18 cellular contexts compared by ENCODE assay signal in genomic region chr11:47606731-47607130, GRCh38. TPM values are rescaled to one million over a fixed set of nuclear protein-coding genes. Genes with fewer than 3 reads are reported as not detected.
DNase-seq lines count a peak whose midpoint lies in the region; ATAC-seq, FAIRE-seq and TF ChIP-seq lines count a peak whose summit lies in the region.
"Had no signal": no experiment of that assay in that cellular context is flagged by ENCODE, and none has a peak within 500 bp of the region (broad histone marks: within the 10 kb centered on the region; RNA-seq: fewer than 3 reads in every experiment).

No MANE protein-coding gene starts in this region.

- TF ChIP-seq POLR2A in GM12891 (IDR thresholded peaks at IDR 0.05; ENCODE audit: low read depth, low read length), result no peak
- TF ChIP-seq POLR2A in H54 (IDR thresholded peaks at IDR 0.05; ENCODE audit: low read depth, low read length), result no peak

- peaks cover 6% of the 10 kb centered on the region for H3K36me3 Mint-ChIP-seq in chondrocyte (ENCODE audit: low read depth)
- H3K36me3 Mint-ChIP-seq in activated T-helper 17 cell treated with anti-CD3 and anti-CD28 coated beads, Interleukin-2, amount 50 U/mL, for 72 hours (ENCODE audit: low read depth), result peaks cover 35% of the 10 kb centered on the region

- DNase-seq in BE2C (peak; percentile 57), LHCN-M2 (ENCODE audit: low read depth) (peak; percentile 31), chondrocyte (ENCODE audit: low spot score) (no peak), GM12891 (ENCODE audit: insufficient read length, low spot score) (no peak), H54 (ENCODE audit: insufficient read length, low spot score) (no peak)
- DNase-seq: activated B cell treated with CpG ODN at 0.5 μM for 24 hours; DMS79; immature natural killer cell; NCI-H2081; stimulated activated CD4-positive, alpha-beta T cell treated with anti-CD3 and anti-CD28 coated beads, Interleukin-4, amount 100 ng/mL, for 4 hours; stimulated activated naive B cell treated with anti-CD40 and anti-IgM and Interleukin-4, amounts not matched to agents 10 μg/mL and 1 μg/mL and 100 μg/mL, for 72 hours had no signal

- H3K27ac Mint-ChIP-seq in chondrocyte (ENCODE audit: unreplicated experiment), result peak overlapping the region; percentile 75
- H3K27ac Mint-ChIP-seq in activated T-helper 17 cell treated with anti-CD3 and anti-CD28 coated beads, Interleukin-2, amount 50 U/mL, for 72 hours, result no peak overlapping the region
- H3K27ac Mint-ChIP-seq: activated B cell treated with CpG ODN at 0.5 μM for 24 hours; B cell; dendritic cell treated with granulocyte-macrophage colony-stimulating factor and Interleukin-4, amounts not matched to agents 40 ng/mL and 50 ng/mL, for 4 days; immature natural killer cell; stimulated activated naive B cell treated with anti-CD40 and anti-IgM and Interleukin-4, amounts not matched to agents 10 μg/mL and 1 μg/mL and 100 μg/mL, for 72 hours had no signal

- no peaks in the 10 kb centered on the region for H3K27me3 Mint-ChIP-seq in chondrocyte (ENCODE audit: low read depth)
- no peaks in the 10 kb centered on the region for H3K27me3 Mint-ChIP-seq in activated T-helper 17 cell treated with anti-CD3 and anti-CD28 coated beads, Interleukin-2, amount 50 U/mL, for 72 hours
- H3K27me3 Mint-ChIP-seq: B cell; dendritic cell treated with granulocyte-macrophage colony-stimulating factor and Interleukin-4, amounts not matched to agents 40 ng/mL and 50 ng/mL, for 4 days; stimulated activated naive B cell treated with anti-CD40 and anti-IgM and Interleukin-4, amounts not matched to agents 10 μg/mL and 1 μg/mL and 100 μg/mL, for 72 hours had no signal

- H3K36me3 ChIP-seq in BE2C (no peaks in the 10 kb centered on the region), mesodermal cell (ENCODE audit: control insufficient read depth, insufficient read depth, low read length) (peaks cover 3% of the 10 kb centered on the region)

- H3K9me3 ChIP-seq in BE2C (no peaks in the 10 kb centered on the region), mesodermal cell (ENCODE audit: control insufficient read depth, low read length) (no peaks in the 10 kb centered on the region)

- H3K4me1 Mint-ChIP-seq in chondrocyte (ENCODE audit: low read depth), result peaks cover 25% of the 10 kb centered on the region
- H3K4me1 Mint-ChIP-seq in activated T-helper 17 cell treated with anti-CD3 and anti-CD28 coated beads, Interleukin-2, amount 50 U/mL, for 72 hours, result peaks cover 5% of the 10 kb centered on the region

- peak overlapping the region; percentile 90 for H3K27ac ChIP-seq in mesodermal cell (ENCODE audit: low read depth, low read length, severe bottlenecking)

- TF ChIP-seq CTCF in BE2C (IDR thresholded peaks at IDR 0.05; ENCODE audit: low read depth, low read length) (no peak), chondrocyte (IDR thresholded peaks at IDR 0.05) (no peak)

- FAIRE-seq in GM12891 (lab: Jason Lieb, UNC), result no peak
- FAIRE-seq in H54 (lab: Jason Lieb, UNC), result no peak
- FAIRE-seq: GM12892 had no signal

- no peak overlapping the region for H3K4me3 Mint-ChIP-seq in chondrocyte (ENCODE audit: unreplicated experiment)
- no peak overlapping the region for H3K4me3 Mint-ChIP-seq in activated T-helper 17 cell treated with anti-CD3 and anti-CD28 coated beads, Interleukin-2, amount 50 U/mL, for 72 hours
- H3K4me3 Mint-ChIP-seq: activated B cell treated with CpG ODN at 0.5 μM for 24 hours; B cell; dendritic cell treated with granulocyte-macrophage colony-stimulating factor and Interleukin-4, amounts not matched to agents 40 ng/mL and 50 ng/mL, for 4 days; immature natural killer cell; stimulated activated naive B cell treated with anti-CD40 and anti-IgM and Interleukin-4, amounts not matched to agents 10 μg/mL and 1 μg/mL and 100 μg/mL, for 72 hours had no signal

- H3K4me1 ChIP-seq in BE2C (peaks cover 7% of the 10 kb centered on the region), mesodermal cell (ENCODE audit: control insufficient read depth, insufficient read depth, low read length, poor library complexity, severe bottlenecking) (peaks cover 15% of the 10 kb centered on the region)

- no peak for ATAC-seq in HG03442 (IDR thresholded peaks at IDR 0.05; ENCODE audit: unreplicated experiment)
- no peak for ATAC-seq in activated T-helper 17 cell treated with anti-CD3 and anti-CD28 coated beads, Interleukin-2, amount 50 U/mL, for 72 hours (replicated peaks)

- H3K27me3 ChIP-seq in BE2C, result no peaks in the 10 kb centered on the region

- WGBS in mesodermal cell (ENCODE audit: insufficient coverage in 2 of 2), 2 experiments, result 54 to 65% methylated on average over 2 to 3 of the region's 5 CpGs

- H3K9me3 Mint-ChIP-seq in chondrocyte (ENCODE audit: low read depth), result no peaks in the 10 kb centered on the region
- H3K9me3 Mint-ChIP-seq in activated T-helper 17 cell treated with anti-CD3 and anti-CD28 coated beads, Interleukin-2, amount 50 U/mL, for 72 hours, result no peaks in the 10 kb centered on the region
- H3K9me3 Mint-ChIP-seq: activated B cell treated with CpG ODN at 0.5 μM for 24 hours; dendritic cell treated with granulocyte-macrophage colony-stimulating factor and Interleukin-4, amounts not matched to agents 40 ng/mL and 50 ng/mL, for 4 days; immature natural killer cell; stimulated activated naive B cell treated with anti-CD40 and anti-IgM and Interleukin-4, amounts not matched to agents 10 μg/mL and 1 μg/mL and 100 μg/mL, for 72 hours had no signal

- H3K4me3 ChIP-seq in BE2C (ENCODE audit: low read depth, low read length) (no peak overlapping the region), mesodermal cell (ENCODE audit: extremely low read depth, insufficient read depth, low read length, poor library complexity, severe bottlenecking) (no peak overlapping the region)

TF ChIP-seq in GM12891, 5 proteins besides CTCF, POLR2A, EP300 and RAD21:
- TF ChIP-seq POLR2AphosphoS5 (IDR thresholded peaks at IDR 0.05; ENCODE audit: low read depth, low read length) (no peak), PAX5 (IDR thresholded peaks at IDR 0.05; ENCODE audit: insufficient read depth, low read length, severe bottlenecking) (no peak)

RNA-seq across cellular contexts. Expression of gene C1QTNF4, which starts 12.5 kb away (rescaled TPM):
- polyA plus RNA-seq in BE2C (2012; ENCODE audit: insufficient read depth, insufficient read length, low read depth), result 1.7 TPM
- 0.19 TPM in 1 of 2 replicates, not detected in the other for total RNA-seq in LHCN-M2 (2014; rRNA removed)
- not detected for polyA plus RNA-seq in LHCN-M2 (2012)
- total RNA-seq in chondrocyte, result 0.40 to 0.41 TPM in 2 of 3 replicates, not detected in the other
- 6.3 TPM for polyA plus RNA-seq in mesodermal cell (2013, experiment 1 of 2)
- 2.7 TPM for polyA plus RNA-seq in mesodermal cell (2013, experiment 2 of 2)
- polyA plus RNA-seq in GM12891 (2012; ENCODE audit: low read depth, missing spikeins), result not detected
- total RNA-seq in activated T-helper 17 cell treated with anti-CD3 and anti-CD28 coated beads, Interleukin-2, amount 50 U/mL, for 72 hours, result 1 to 10 TPM in 1 of 2 donors, under 1 TPM in 1; 0.28 to 1.4 TPM
- total RNA-seq: activated B cell treated with CpG ODN at 0.5 μM for 24 hours, B cell had no signal

RNA-seq across cellular contexts. Expression of gene FAM180B, which starts 20.3 kb away (rescaled TPM):
- polyA plus RNA-seq in BE2C (2012; ENCODE audit: insufficient read depth, insufficient read length, low read depth), result not detected
- total RNA-seq in LHCN-M2 (2014; rRNA removed), result not detected in 2 replicates
- not detected for polyA plus RNA-seq in LHCN-M2 (2012)
- total RNA-seq in chondrocyte, result not detected in 3 replicates
- polyA plus RNA-seq in mesodermal cell (2013, experiment 1 of 2), result not detected
- not detected for polyA plus RNA-seq in mesodermal cell (2013, experiment 2 of 2)
- not detected for polyA plus RNA-seq in GM12891 (2012; ENCODE audit: low read depth, missing spikeins)
- total RNA-seq in activated T-helper 17 cell treated with anti-CD3 and anti-CD28 coated beads, Interleukin-2, amount 50 U/mL, for 72 hours, result not detected
- total RNA-seq: mononuclear cell had no signal
- polyA plus RNA-seq: immature natural killer cell had no signal

RNA-seq across cellular contexts. Expression of gene NDUFS3, which starts 27.9 kb away (rescaled TPM):
- 130 TPM for polyA plus RNA-seq in BE2C (2012; ENCODE audit: insufficient read depth, insufficient read length, low read depth)
- total RNA-seq in LHCN-M2 (2014; rRNA removed) (83.5 and 104 TPM in 2 replicates), chondrocyte (63.6 to 102 TPM (median 70.3 TPM) in 3 replicates)
- polyA plus RNA-seq in LHCN-M2 (2012), result 114 TPM
- 129 TPM for polyA plus RNA-seq in mesodermal cell (2013, experiment 1 of 2)
- polyA plus RNA-seq in mesodermal cell (2013, experiment 2 of 2), result 91.7 TPM
- polyA plus RNA-seq in GM12891 (2012; ENCODE audit: low read depth, missing spikeins), result 109 TPM
- 100 to 1,000 TPM in 1 of 2 donors, 10 to 100 TPM in 1; 90.3 to 167 TPM for total RNA-seq in activated T-helper 17 cell treated with anti-CD3 and anti-CD28 coated beads, Interleukin-2, amount 50 U/mL, for 72 hours

RNA-seq across cellular contexts. Expression of gene KBTBD4, which starts 28.0 kb away (rescaled TPM):
- 24.4 TPM for polyA plus RNA-seq in BE2C (2012; ENCODE audit: insufficient read depth, insufficient read length, low read depth)
- total RNA-seq in LHCN-M2 (2014; rRNA removed), result 25.3 and 30.4 TPM in 2 replicates
- polyA plus RNA-seq in LHCN-M2 (2012), result 16.5 TPM
- total RNA-seq in chondrocyte, result 11.1 to 16.5 TPM (median 12.9 TPM) in 3 replicates
- polyA plus RNA-seq in mesodermal cell (2013, experiment 1 of 2), result 11.2 TPM
- 9.7 TPM for polyA plus RNA-seq in mesodermal cell (2013, experiment 2 of 2)
- polyA plus RNA-seq in GM12891 (2012; ENCODE audit: low read depth, missing spikeins), result 16.9 TPM
- 10 to 100 TPM; 26.9 to 27.3 TPM for total RNA-seq in activated T-helper 17 cell treated with anti-CD3 and anti-CD28 coated beads, Interleukin-2, amount 50 U/mL, for 72 hours

RNA-seq across cellular contexts. Expression of gene MTCH2, which starts 35.6 kb away (rescaled TPM):
- 47.5 TPM for polyA plus RNA-seq in BE2C (2012; ENCODE audit: insufficient read depth, insufficient read length, low read depth)
- total RNA-seq in LHCN-M2 (2014; rRNA removed) (142 and 143 TPM in 2 replicates), chondrocyte (94.3 to 107 TPM (median 99.7 TPM) in 3 replicates)
- 200 TPM for polyA plus RNA-seq in LHCN-M2 (2012)
- 89.6 TPM for polyA plus RNA-seq in mesodermal cell (2013, experiment 1 of 2)
- 78.7 TPM for polyA plus RNA-seq in mesodermal cell (2013, experiment 2 of 2)
- polyA plus RNA-seq in GM12891 (2012; ENCODE audit: low read depth, missing spikeins), result 104 TPM
- 100 to 1,000 TPM in 1 of 2 donors, 10 to 100 TPM in 1; 91.2 to 173 TPM for total RNA-seq in activated T-helper 17 cell treated with anti-CD3 and anti-CD28 coated beads, Interleukin-2, amount 50 U/mL, for 72 hours

Comparison
In these comparisons a context has a peak if more than half of its experiments do, and no peak if none do; other contexts are left out.
1. DNase-seq: peak in BE2C (single experiment) and LHCN-M2 (single experiment); none in chondrocyte (single experiment), GM12891 (single experiment) and H54 (single experiment).